In the genomic region with DNA sequence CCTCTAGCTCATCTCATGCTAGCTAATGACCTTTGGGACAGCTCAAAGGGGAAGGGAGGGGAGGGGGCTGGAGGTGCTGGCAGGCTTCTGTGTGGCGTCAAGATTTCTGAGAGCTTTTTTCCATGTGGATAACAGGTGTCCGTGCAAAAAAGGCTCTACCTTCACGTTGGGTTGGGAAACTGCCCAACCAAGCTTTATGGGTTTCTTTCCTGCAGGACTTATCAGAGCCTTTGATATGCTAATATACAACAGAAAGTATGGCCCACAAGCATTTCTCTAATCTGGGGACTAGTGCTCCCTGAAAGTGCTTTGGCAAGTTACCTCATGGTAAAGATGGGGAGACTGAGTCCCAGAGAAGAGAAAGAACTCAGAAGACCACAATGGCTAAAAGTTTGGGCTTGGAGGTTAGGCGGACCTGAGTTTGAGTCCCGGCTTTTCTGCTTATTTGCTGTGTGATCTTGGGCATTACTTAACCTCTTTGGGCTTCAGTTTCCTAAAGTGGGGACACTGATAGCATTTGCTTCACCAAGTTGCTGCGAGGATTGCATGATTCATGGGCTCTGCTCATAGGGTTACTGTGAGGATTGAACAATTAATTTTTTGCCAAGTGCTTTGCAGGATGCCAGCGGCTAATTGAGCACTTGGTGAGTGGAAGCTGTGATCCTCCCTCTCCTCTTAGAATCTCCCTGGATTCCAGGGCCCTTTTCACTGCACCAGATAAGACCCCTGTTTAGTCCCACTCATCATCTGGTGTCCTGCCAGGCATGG, we compare ENCODE assay signal across 15 cellular contexts. TPM values are rescaled to one million over a fixed set of nuclear protein-coding genes. Genes with fewer than 3 reads are reported as not detected.
DNase-seq lines count a peak whose midpoint lies in the region; ATAC-seq and TF ChIP-seq lines count a peak whose summit lies in the region.
"Had no signal": no experiment of that assay in that cellular context is flagged by ENCODE, and none has a peak within 500 bp of the region (broad histone marks: within the 10 kb centered on the region; RNA-seq: fewer than 3 reads in every experiment).

No MANE protein-coding gene starts in this region.

- no peaks in the 10 kb centered on the region for H3K79me1 ChIP-seq in trophoblast cell (ENCODE audit: low read length)

- H3K27me3 ChIP-seq in endodermal cell (ENCODE audit: control insufficient read depth, insufficient read depth, low read length, poor library complexity, severe bottlenecking) (peaks cover 7% of the 10 kb centered on the region), trophoblast cell (ENCODE audit: insufficient read depth, low read length) (no peaks in the 10 kb centered on the region), brain microvascular endothelial cell (replicated peaks) (no peaks in the 10 kb centered on the region)
- H3K27me3 ChIP-seq: body of pancreas had no signal

- H3K79me2 ChIP-seq in trophoblast cell (ENCODE audit: control insufficient read depth, insufficient read depth, low read length, poor library complexity) = no peaks in the 10 kb centered on the region

- H3K9me3 Mint-ChIP-seq in natural killer cell = no peaks in the 10 kb centered on the region
- H3K9me3 Mint-ChIP-seq in natural killer cell treated with Interleukin-12 subunit alpha and Interleukin-12 subunit beta and Interleukin-15 and Interleukin-18, amount 100 ng/mL, for 72 hours = no peaks in the 10 kb centered on the region
- H3K9me3 Mint-ChIP-seq in endodermal cell = no peaks in the 10 kb centered on the region
- H3K9me3 Mint-ChIP-seq in nephron = no peaks in the 10 kb centered on the region

- no peaks in the 10 kb centered on the region for H3K36me3 ChIP-seq in endodermal cell (ENCODE audit: control insufficient read depth, insufficient read depth, low read length)
- H3K36me3 ChIP-seq in trophoblast cell (ENCODE audit: control insufficient read depth in 1 of 2, insufficient read depth in 2 of 2, low read length in 2 of 2) = peaks cover 25 to 27% of the 10 kb centered on the region in 2 experiments
- H3K36me3 ChIP-seq in brain microvascular endothelial cell (replicated peaks) = no peaks in the 10 kb centered on the region
- H3K36me3 ChIP-seq: prostate gland had no signal

- no peak for DNase-seq in natural killer cell
- no peak for DNase-seq in natural killer cell treated with Interleukin-12 subunit alpha and Interleukin-12 subunit beta and Interleukin-15 and Interleukin-18, amount 100 ng/mL, for 72 hours (ENCODE audit: low spot score)
- no peak for DNase-seq in endodermal cell
- no peak for DNase-seq in trophoblast cell
- DNase-seq in islet precursor cell = no peak
- DNase-seq in AML-193 (lab: John Stamatoyannopoulos, UW) = no peak
- no peak for DNase-seq in brain microvascular endothelial cell
- DNase-seq: body of pancreas; effector CD4-positive, alpha-beta T cell; NCI-H187; NCI-H524 had no signal

- H3K4me2 ChIP-seq in trophoblast cell (ENCODE audit: low read length) = no peak overlapping the region

- TF ChIP-seq CTCF in natural killer cell (IDR thresholded peaks at IDR 0.05) (no peak), endodermal cell (conservative IDR thresholded peaks at IDR 0.05) (no peak), nephron (IDR thresholded peaks at IDR 0.05; ENCODE audit: unreplicated experiment in 3 of 3) (no peak), brain microvascular endothelial cell (IDR thresholded peaks at IDR 0.05; ENCODE audit: low read depth, low read length, missing control alignments) (no peak)

- H3K9me3 ChIP-seq in endodermal cell (ENCODE audit: control insufficient read depth, low read length) (no peaks in the 10 kb centered on the region), trophoblast cell (ENCODE audit: insufficient read depth, low read depth, low read length) (peaks cover 9% of the 10 kb centered on the region)
- H3K9me3 ChIP-seq: body of pancreas, prostate gland had no signal

- H2AFZ ChIP-seq in trophoblast cell (ENCODE audit: insufficient read depth, low read length, poor library complexity) = no peak overlapping the region

- no peak overlapping the region for H2AK5ac ChIP-seq in trophoblast cell (ENCODE audit: low read length)

- peak overlapping the region; percentile 24 for H3K27ac ChIP-seq in endodermal cell (ENCODE audit: low read depth, low read length)
- no peak overlapping the region for H3K27ac ChIP-seq in trophoblast cell (ENCODE audit: low read depth, low read length)
- H3K27ac ChIP-seq in brain microvascular endothelial cell = no peak overlapping the region
- H3K27ac ChIP-seq: prostate gland had no signal

- no peak overlapping the region for H3K23ac ChIP-seq in trophoblast cell (ENCODE audit: low read length)

- intact Hi-C loops in natural killer cell (cut with micrococcal nuclease) = no loop called here

- H2BK5ac ChIP-seq in trophoblast cell (ENCODE audit: low read depth, low read length, poor library complexity) = no peak overlapping the region

- H3K4me1 ChIP-seq in endodermal cell (ENCODE audit: control insufficient read depth, insufficient read depth, low read length) = no peaks in the 10 kb centered on the region
- peaks cover 9 to 14% of the 10 kb centered on the region in 2 experiments for H3K4me1 ChIP-seq in trophoblast cell (ENCODE audit: control insufficient read depth in 1 of 2, insufficient read depth in 2 of 2, low read length in 2 of 2)
- H3K4me1 ChIP-seq: prostate gland had no signal

- H3K9ac ChIP-seq in endodermal cell (ENCODE audit: extremely low read depth, low read length, poor library complexity, severe bottlenecking) (no peak overlapping the region), trophoblast cell (ENCODE audit: low read length) (no peak overlapping the region)

- H3K4me1 Mint-ChIP-seq in natural killer cell = peaks cover 13 to 38% of the 10 kb centered on the region in 2 donors
- H3K4me1 Mint-ChIP-seq in natural killer cell treated with Interleukin-12 subunit alpha and Interleukin-12 subunit beta and Interleukin-15 and Interleukin-18, amount 100 ng/mL, for 72 hours (ENCODE audit: low read depth in 2 of 2) = peaks cover 17 to 21% of the 10 kb centered on the region in 2 donors
- H3K4me1 Mint-ChIP-seq in endodermal cell = peaks cover 5% of the 10 kb centered on the region
- H3K4me1 Mint-ChIP-seq in nephron = peaks cover 13% of the 10 kb centered on the region

- H2BK12ac ChIP-seq in trophoblast cell (ENCODE audit: low read length) = no peak overlapping the region

- no peak for ATAC-seq in natural killer cell
- ATAC-seq in natural killer cell treated with Interleukin-12 subunit alpha and Interleukin-12 subunit beta and Interleukin-15 and Interleukin-18, amount 100 ng/mL, for 72 hours = no peak
- ATAC-seq: body of pancreas had no signal

- no peak overlapping the region for H3K18ac ChIP-seq in trophoblast cell (ENCODE audit: low read length)

- H3K27me3 Mint-ChIP-seq in natural killer cell (ENCODE audit: low read depth in 2 of 2) (no peaks in the 10 kb centered on the region), endodermal cell (ENCODE audit: insufficient read depth) (peaks cover 13% of the 10 kb centered on the region), nephron (ENCODE audit: low read depth) (peaks cover 7% of the 10 kb centered on the region)
- H3K27me3 Mint-ChIP-seq in natural killer cell treated with Interleukin-12 subunit alpha and Interleukin-12 subunit beta and Interleukin-15 and Interleukin-18, amount 100 ng/mL, for 72 hours = no peaks in the 10 kb centered on the region

- WGBS in endodermal cell (ENCODE audit: insufficient coverage in 1 of 2, insufficient read length in 1 of 2), 2 experiments = 65 to 70% methylated on average over 7 of the region's 7 CpGs
- WGBS in trophoblast cell (ENCODE audit: extremely low coverage, insufficient coverage, insufficient read length) = no CpG with 5 or more reads among the region's 7 CpGs

- no peak overlapping the region for H3K4me3 Mint-ChIP-seq in natural killer cell
- no peak overlapping the region for H3K4me3 Mint-ChIP-seq in natural killer cell treated with Interleukin-12 subunit alpha and Interleukin-12 subunit beta and Interleukin-15 and Interleukin-18, amount 100 ng/mL, for 72 hours
- no peak overlapping the region for H3K4me3 Mint-ChIP-seq in endodermal cell
- no peak overlapping the region for H3K4me3 Mint-ChIP-seq in nephron

- H4K8ac ChIP-seq in trophoblast cell (ENCODE audit: low read depth, low read length) = no peak overlapping the region

- H3K27ac Mint-ChIP-seq in natural killer cell (peak overlapping the region; percentile 26 to 44), endodermal cell (no peak overlapping the region), nephron (peak overlapping the region in 2 of 3 experiments; percentile 54 to 59)
- no peak overlapping the region for H3K27ac Mint-ChIP-seq in natural killer cell treated with Interleukin-12 subunit alpha and Interleukin-12 subunit beta and Interleukin-15 and Interleukin-18, amount 100 ng/mL, for 72 hours

- H4K12ac ChIP-seq in trophoblast cell (ENCODE audit: low read depth, low read length) = no peak overlapping the region

- no peak overlapping the region for H3K4me3 ChIP-seq in endodermal cell (ENCODE audit: low read length)
- H3K4me3 ChIP-seq in trophoblast cell (ENCODE audit: low read depth, low read length) = no peak overlapping the region
- no peak overlapping the region for H3K4me3 ChIP-seq in brain microvascular endothelial cell (ENCODE audit: low read depth, low read length)
- H3K4me3 ChIP-seq: body of pancreas, prostate gland had no signal

- no peak overlapping the region for H2BK120ac ChIP-seq in trophoblast cell (ENCODE audit: insufficient read depth, low read length, poor library complexity)

- H4K91ac ChIP-seq in trophoblast cell (ENCODE audit: low read depth, low read length) = no peak overlapping the region

- no peak overlapping the region for H3K14ac ChIP-seq in trophoblast cell (ENCODE audit: low read length)

- no peaks in the 10 kb centered on the region for H3K36me3 Mint-ChIP-seq in natural killer cell
- H3K36me3 Mint-ChIP-seq in natural killer cell treated with Interleukin-12 subunit alpha and Interleukin-12 subunit beta and Interleukin-15 and Interleukin-18, amount 100 ng/mL, for 72 hours = no peaks in the 10 kb centered on the region
- H3K36me3 Mint-ChIP-seq in endodermal cell (ENCODE audit: low read depth) = no peaks in the 10 kb centered on the region
- no peaks in the 10 kb centered on the region for H3K36me3 Mint-ChIP-seq in nephron (ENCODE audit: low read depth)

- in situ Hi-C loops in brain microvascular endothelial cell (cut with HindIII; ENCODE audit: low pct_ligation_motif_present, low sequenced_read_pairs) = no loop called here

- no peak overlapping the region for H3K4ac ChIP-seq in trophoblast cell (ENCODE audit: low read depth, low read length)

RNA-seq across cellular contexts. Expression of gene ADGRG1, which starts 14.1 kb away (rescaled TPM):
- total RNA-seq in natural killer cell (100 to 1,000 TPM; 830 to 949 (median 858) TPM), endodermal cell (under 1 TPM; 0.64 TPM)
- total RNA-seq in natural killer cell treated with Interleukin-12 subunit alpha and Interleukin-12 subunit beta and Interleukin-15 and Interleukin-18, amount 100 ng/mL, for 72 hours = 10 to 100 TPM in 1 of 2 donors, 1 to 10 TPM in 1; 4.8 to 13.7 TPM
- polyA plus RNA-seq in endodermal cell (2013, experiment 1 of 2) = 122 TPM
- polyA plus RNA-seq in endodermal cell (2013, experiment 2 of 2) = 97.9 TPM
- 242 and 265 TPM in 2 replicates for polyA plus RNA-seq in trophoblast cell (2013)

RNA-seq across cellular contexts. Expression of gene ADGRG3, which starts 25.6 kb away (rescaled TPM):
- 10 to 100 TPM; 16.6 to 57.3 (median 20.7) TPM for total RNA-seq in natural killer cell
- total RNA-seq in natural killer cell treated with Interleukin-12 subunit alpha and Interleukin-12 subunit beta and Interleukin-15 and Interleukin-18, amount 100 ng/mL, for 72 hours = 10 to 100 TPM; 25.4 to 28.9 TPM
- not detected for total RNA-seq in endodermal cell
- polyA plus RNA-seq in endodermal cell (2013, experiment 1 of 2) = 0.39 TPM
- 0.21 TPM for polyA plus RNA-seq in endodermal cell (2013, experiment 2 of 2)
- polyA plus RNA-seq in trophoblast cell (2013) = 0.49 and 0.54 TPM in 2 replicates
- total RNA-seq: LHCN-M2, prostate gland had no signal
- polyA plus RNA-seq: AG04450 had no signal

RNA-seq across cellular contexts. Expression of gene DRC7, which starts 52.1 kb away (rescaled TPM):
- under 1 TPM in 1 of 3 donors, not detected in 2; 0.33 TPM for total RNA-seq in natural killer cell
- not detected for total RNA-seq in natural killer cell treated with Interleukin-12 subunit alpha and Interleukin-12 subunit beta and Interleukin-15 and Interleukin-18, amount 100 ng/mL, for 72 hours
- 1 to 10 TPM; 1.6 to 1.8 TPM for total RNA-seq in endodermal cell
- polyA plus RNA-seq in endodermal cell (2013, experiment 1 of 2) = 0.25 TPM
- 0.46 TPM for polyA plus RNA-seq in endodermal cell (2013, experiment 2 of 2)
- 0.06 and 0.19 TPM in 2 replicates for polyA plus RNA-seq in trophoblast cell (2013)
- total RNA-seq: LHCN-M2 had no signal
- polyA plus RNA-seq: AG04450 had no signal

Comparison
In these comparisons a context has a peak if more than half of its experiments do, and no peak if none do; other contexts are left out.
1. H3K27ac Mint-ChIP-seq: peak in natural killer cell (2 of 2) and nephron (2 of 3); none in natural killer cell treated with Interleukin-12 subunit alpha and Interleukin-12 subunit beta and Interleukin-15 and Interleukin-18, amount 100 ng/mL, for 72 hours (0 of 2) and endodermal cell (single experiment).
2. RNA of gene ADGRG1, which starts 14.1 kb away (total RNA-seq): 830 to 949 TPM in natural killer cell; 4.8 to 13.7 TPM in natural killer cell treated with Interleukin-12 subunit alpha and Interleukin-12 subunit beta and Interleukin-15 and Interleukin-18, amount 100 ng/mL, for 72 hours and 0.64 TPM in endodermal cell; every median in the first group is over 10 times any median in the second.
3. RNA of gene ADGRG3, which starts 25.6 kb away (total RNA-seq): 25.4 to 28.9 TPM in natural killer cell treated with Interleukin-12 subunit alpha and Interleukin-12 subunit beta and Interleukin-15 and Interleukin-18, amount 100 ng/mL, for 72 hours and 16.6 to 57.3 TPM in natural killer cell; not detected in endodermal cell; every median in the first group is over 10 times any median in the second.